In the genomic region with DNA sequence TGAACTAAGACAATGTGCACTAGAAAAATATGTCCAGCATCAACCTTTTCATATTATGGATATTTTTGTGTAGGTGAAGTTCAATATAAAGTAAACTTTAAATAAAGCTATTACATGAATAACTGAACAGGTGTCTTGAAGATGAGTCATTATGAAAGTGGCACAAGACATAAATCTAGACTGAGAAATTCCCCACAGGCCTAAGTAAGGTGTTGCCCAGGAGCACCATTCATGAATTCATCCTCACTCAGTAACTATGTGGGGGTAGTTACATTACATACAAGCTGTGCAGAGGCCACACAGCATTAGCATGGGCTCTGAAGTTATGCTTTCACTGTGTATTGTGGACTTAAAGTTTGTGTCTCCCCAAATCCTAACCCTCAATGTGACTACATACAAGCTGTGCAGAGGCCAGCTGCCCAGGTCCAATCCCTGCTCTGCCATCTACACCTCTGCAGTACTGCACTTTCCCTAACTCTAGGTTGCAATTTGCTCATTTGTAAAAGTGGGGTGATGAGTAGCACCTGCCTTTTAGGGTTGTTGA, we compare ENCODE assay signal across 11 cellular contexts.
A peak's percentile ranks its signal among the peaks of the same experiment; 100 is the strongest.
DNase-seq lines count a peak whose midpoint lies in the region; ATAC-seq lines count a peak whose summit lies in the region.
"Had no signal": no experiment of that assay in that cellular context is flagged by ENCODE, and none has a peak within 500 bp of the region (broad histone marks: within the 10 kb centered on the region; RNA-seq: fewer than 3 reads in every experiment).

No MANE protein-coding gene starts in this region.

- peak; percentile 84 to 97 for ATAC-seq in activated T-cell treated with anti-CD3 and anti-CD28 coated beads, Interleukin-2, amount 50 U/mL, for 72 hours (replicated peaks in 1 of 2)
- peak; percentile 98 for ATAC-seq in GM21619 (IDR thresholded peaks at IDR 0.05; ENCODE audit: unreplicated experiment)
- peak; percentile 97 for ATAC-seq in HG03175 (IDR thresholded peaks at IDR 0.05; ENCODE audit: unreplicated experiment)
- peak; percentile 57 for ATAC-seq in stimulated activated naive CD8-positive, alpha-beta T cell treated with anti-CD3 and anti-CD28 coated beads, Interleukin-15, Interleukin-2, amounts not matched to agents 100 U/mL and 50 U/mL, for 24 hours
- ATAC-seq: left lobe of liver had no signal

- H3K4me1 Mint-ChIP-seq in activated T-cell treated with anti-CD3 and anti-CD28 coated beads, Interleukin-2, amount 50 U/mL, for 72 hours (ENCODE audit: low read depth): peaks cover 12% of the 10 kb centered on the region
- peaks cover 7% of the 10 kb centered on the region for H3K4me1 Mint-ChIP-seq in activated T-cell treated with anti-CD3 and anti-CD28 coated beads, Interleukin-2, amount 50 U/mL, for 24 hours (ENCODE audit: low read depth)

- peak in 1 of 2 donors; percentile 6 for DNase-seq in activated T-cell treated with anti-CD3 and anti-CD28 coated beads, Interleukin-2, amount 50 U/mL, for 72 hours
- no peak for DNase-seq in activated T-cell treated with anti-CD3 and anti-CD28 coated beads, Interleukin-2, amount 50 U/mL, for 24 hours
- no peak for DNase-seq in stimulated activated naive CD8-positive, alpha-beta T cell treated with anti-CD3 and anti-CD28 coated beads, Interleukin-15, Interleukin-2, amounts not matched to agents 100 U/mL and 50 U/mL, for 24 hours
- DNase-seq in NOMO-1 treated with DMSO at 0.1 percent for 48 hours (lab: John Stamatoyannopoulos, UW; ENCODE audit: unreplicated experiment): no peak
- no peak for DNase-seq in NCI-H2171 treated with DMSO at 0.1 percent for 48 hours (lab: John Stamatoyannopoulos, UW)
- no peak for DNase-seq in iPS-NIHi7 (ENCODE audit: extremely low spot score)
- DNase-seq: GF-D8, NCI-H2081 had no signal

- no peak overlapping the region for H3K4me3 Mint-ChIP-seq in activated T-cell treated with anti-CD3 and anti-CD28 coated beads, Interleukin-2, amount 50 U/mL, for 72 hours
- H3K4me3 Mint-ChIP-seq in activated T-cell treated with anti-CD3 and anti-CD28 coated beads, Interleukin-2, amount 50 U/mL, for 24 hours: no peak overlapping the region

- H3K27ac Mint-ChIP-seq in activated T-cell treated with anti-CD3 and anti-CD28 coated beads, Interleukin-2, amount 50 U/mL, for 72 hours: no peak overlapping the region
- no peak overlapping the region for H3K27ac Mint-ChIP-seq in activated T-cell treated with anti-CD3 and anti-CD28 coated beads, Interleukin-2, amount 50 U/mL, for 24 hours

- H3K36me3 Mint-ChIP-seq in activated T-cell treated with anti-CD3 and anti-CD28 coated beads, Interleukin-2, amount 50 U/mL, for 72 hours (ENCODE audit: insufficient read depth in 2 of 2): peaks cover 12 to 18% of the 10 kb centered on the region in 2 donors
- H3K36me3 Mint-ChIP-seq in activated T-cell treated with anti-CD3 and anti-CD28 coated beads, Interleukin-2, amount 50 U/mL, for 24 hours (ENCODE audit: low read depth): no peaks in the 10 kb centered on the region

- peaks cover 14% of the 10 kb centered on the region for H3K27me3 Mint-ChIP-seq in activated T-cell treated with anti-CD3 and anti-CD28 coated beads, Interleukin-2, amount 50 U/mL, for 72 hours (ENCODE audit: low read depth)
- peaks cover 30% of the 10 kb centered on the region for H3K27me3 Mint-ChIP-seq in activated T-cell treated with anti-CD3 and anti-CD28 coated beads, Interleukin-2, amount 50 U/mL, for 24 hours

- H3K9me3 Mint-ChIP-seq in activated T-cell treated with anti-CD3 and anti-CD28 coated beads, Interleukin-2, amount 50 U/mL, for 72 hours: peaks cover 14 to 19% of the 10 kb centered on the region in 2 donors
- peaks cover 20% of the 10 kb centered on the region for H3K9me3 Mint-ChIP-seq in activated T-cell treated with anti-CD3 and anti-CD28 coated beads, Interleukin-2, amount 50 U/mL, for 24 hours
